In the genomic region with DNA sequence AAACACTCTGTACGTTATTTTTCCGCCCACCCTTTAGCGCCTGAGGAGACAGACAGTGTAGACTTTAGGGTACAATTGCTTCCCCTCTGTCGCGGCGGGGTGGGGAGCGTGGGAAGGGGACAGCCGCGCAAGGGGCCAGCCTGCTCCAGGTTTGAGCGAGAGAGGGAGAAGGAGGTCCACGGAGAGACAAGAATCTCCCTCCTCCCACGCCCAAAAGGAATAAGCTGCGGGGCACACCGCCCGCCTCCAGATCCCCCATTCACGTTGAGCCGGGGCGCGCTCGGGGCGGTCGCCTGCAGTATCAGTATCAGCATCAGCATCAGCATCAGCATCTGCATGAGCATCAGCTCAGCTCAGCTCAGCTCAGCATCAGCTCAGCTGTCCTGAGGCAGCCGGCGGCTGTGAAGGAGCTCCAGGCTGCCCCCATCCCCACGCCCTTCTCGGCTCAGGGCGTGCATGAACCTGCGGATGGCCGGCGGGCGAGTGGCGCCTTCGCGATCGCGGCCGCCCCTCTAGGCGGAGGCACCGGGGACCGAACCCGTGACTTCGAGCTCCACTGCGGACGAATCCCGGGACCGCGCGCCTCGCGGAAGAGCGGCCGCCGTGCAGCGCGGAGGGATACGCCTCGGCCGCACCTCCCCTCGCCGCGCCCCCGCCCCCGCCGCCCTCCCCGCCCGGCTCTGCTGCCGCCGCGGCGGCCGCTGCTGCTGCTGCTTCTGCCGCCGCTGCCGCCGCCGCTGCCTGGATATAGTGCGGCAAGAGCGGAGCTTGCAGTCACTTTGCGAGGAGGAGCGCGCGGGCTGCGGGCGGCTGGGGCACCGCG, we compare ENCODE assay signal across 8 cellular contexts. TPM values are rescaled to one million over a fixed set of nuclear protein-coding genes. Genes with fewer than 3 reads are reported as not detected.
DNase-seq lines count a peak whose midpoint lies in the region; ATAC-seq and TF ChIP-seq lines count a peak whose summit lies in the region.

A gene (plus strand): TSS at position 777 of the 823 bp plus-strand sequence.

- H3K4me1 ChIP-seq in sigmoid colon = peaks cover 0 to 19% (median 10%) of the 10 kb centered on the region in 4 donors

- TF ChIP-seq EP300 in sigmoid colon (IDR thresholded peaks at IDR 0.05) = no peak

- no peak within 1 kb of the TSS for H3K4me3 ChIP-seq in GM12865 (ENCODE audit: low read depth, low read length)
- H3K4me3 ChIP-seq in sigmoid colon = peak within 1 kb of the TSS; percentile 43 to 61 (median 54)

- peak within 1 kb of the TSS in 3 of 4 donors; percentile 43 to 53 (median 43) for H3K27ac ChIP-seq in sigmoid colon

- ATAC-seq in GM19455 (IDR thresholded peaks at IDR 0.05; ENCODE audit: unreplicated experiment) = no peak

- TF ChIP-seq POLR2A in sigmoid colon (IDR thresholded peaks at IDR 0.05) = no peak

- TF ChIP-seq CTCF in GM12865 (IDR thresholded peaks at IDR 0.05; ENCODE audit: insufficient read depth, low read depth, low read length, missing control alignments) = no peak
- TF ChIP-seq CTCF in sigmoid colon (IDR thresholded peaks at IDR 0.05) = no peak

- no peaks in the 10 kb centered on the region for H3K9me3 ChIP-seq in sigmoid colon

- no peaks in the 10 kb centered on the region for H3K36me3 ChIP-seq in sigmoid colon

- 2 to 4% methylated on average over 86 of the region's 86 CpGs for WGBS in sigmoid colon, 2 donors

- intact Hi-C loops in sigmoid colon (cut with DNase I) = loop anchor here (2.0 to 10.0 kb wide), 4 partner anchors 167 to 1797 kb away; no protein-coding TSS in a partner anchor

- DNase-seq in GM12865 (ENCODE audit: low read depth) (peak; percentile 24), HuH-7.5 (ENCODE audit: low spot score) (peak; percentile 16), T-helper 22 cell (ENCODE audit: low read depth) (peak; percentile 4), astrocyte of the hippocampus (ENCODE audit: low read depth, low spot score) (peak; percentile 90), hypothalamus (lab: John Stamatoyannopoulos, UW) (peak in 50 of 51 donors; percentile 26 to 89 (median 70)), sigmoid colon (peak; percentile 86), HPDE6-E6E7 (ENCODE audit: extremely low spot score) (no peak)

- H3K27me3 ChIP-seq in sigmoid colon = no peaks in the 10 kb centered on the region

RNA-seq across cellular contexts. Expression of the gene that starts here (rescaled TPM):
- 10 to 100 TPM in 1 of 4 donors, 1 to 10 TPM in 3; 5.3 to 17.1 (median 8.4) TPM for total RNA-seq in sigmoid colon
- 1 to 10 TPM in 1 of 3 donors, under 1 TPM in 1, not detected in 1; under 0.01 to 1.8 TPM for polyA plus RNA-seq in sigmoid colon
